ENCODE assay signal across 17 cellular contexts in genomic region chr14:92525318-92526095, GRCh38. TPM values are rescaled to one million over a fixed set of nuclear protein-coding genes. Genes with fewer than 3 reads are reported as not detected.
DNase-seq lines count a peak whose midpoint lies in the region; ATAC-seq and TF ChIP-seq lines count a peak whose summit lies in the region.
"Had no signal": no experiment of that assay in that cellular context is flagged by ENCODE, and none has a peak within 500 bp of the region (broad histone marks: within the 10 kb centered on the region; RNA-seq: fewer than 3 reads in every experiment).

No MANE protein-coding gene starts in this region.

- no peak overlapping the region for H3K18ac ChIP-seq in trophoblast cell (ENCODE audit: low read length)

- POLR2A ChIA-PET in Caco-2 (lab: Charles Lee), result no interaction called here

- H3K79me2 ChIP-seq in trophoblast cell (ENCODE audit: control insufficient read depth, insufficient read depth, low read length, poor library complexity), result peaks cover 2% of the 10 kb centered on the region
- peaks cover 97% of the 10 kb centered on the region for H3K79me2 ChIP-seq in GM23248 (ENCODE audit: insufficient read depth)

- H3K9me2 ChIP-seq in GM23248 (ENCODE audit: insufficient read depth), result no peaks in the 10 kb centered on the region

- H2BK12ac ChIP-seq in trophoblast cell (ENCODE audit: low read length), result no peak overlapping the region

- H3K4me2 ChIP-seq in BLaER1, result peak overlapping the region; percentile 63
- no peak overlapping the region for H3K4me2 ChIP-seq in trophoblast cell (ENCODE audit: low read length)
- H3K4me2 ChIP-seq in GM23248 (ENCODE audit: unreplicated experiment), result no peak overlapping the region

- H3K4me3 ChIP-seq in BLaER1 (no peak overlapping the region), trophoblast cell (ENCODE audit: low read depth, low read length) (peak overlapping the region; percentile 25), Caco-2 (ENCODE audit: low read depth, low read length) (no peak overlapping the region), GM23248 (no peak overlapping the region)
- H3K4me3 ChIP-seq: Peyer's patch, psoas muscle, tibial artery had no signal

- H3K36me3 Mint-ChIP-seq in immature natural killer cell, result peaks cover 6 to 17% (median 16%) of the 10 kb centered on the region in 3 donors
- peaks cover 12% of the 10 kb centered on the region for H3K36me3 Mint-ChIP-seq in Caco-2 (ENCODE audit: insufficient read depth, unreplicated experiment)

- H4K20me1 ChIP-seq in BLaER1, result peaks cover 19% of the 10 kb centered on the region
- H4K20me1 ChIP-seq in GM23248 (ENCODE audit: insufficient read depth), result no peaks in the 10 kb centered on the region

- no peaks in the 10 kb centered on the region for H3F3A ChIP-seq in GM23248 (ENCODE audit: insufficient read depth)

- H2BK5ac ChIP-seq in trophoblast cell (ENCODE audit: low read depth, low read length, poor library complexity), result no peak overlapping the region

- peaks cover 96 to 100% of the 10 kb centered on the region in 2 donors for H3K4me1 Mint-ChIP-seq in immature natural killer cell
- no peaks in the 10 kb centered on the region for H3K4me1 Mint-ChIP-seq in Caco-2 (ENCODE audit: low read depth, unreplicated experiment)
- H3K4me1 Mint-ChIP-seq: nephron had no signal

- peak overlapping the region; percentile 58 for H4K12ac ChIP-seq in trophoblast cell (ENCODE audit: low read depth, low read length)

- CTCF ChIA-PET in Caco-2 (lab: Charles Lee), result no interaction called here

- H3K4me1 ChIP-seq in BLaER1 (peaks cover 29% of the 10 kb centered on the region), trophoblast cell (ENCODE audit: control insufficient read depth in 1 of 2, insufficient read depth in 2 of 2, low read length in 2 of 2) (no peaks in the 10 kb centered on the region), Caco-2 (no peaks in the 10 kb centered on the region), GM23248 (ENCODE audit: insufficient read depth) (no peaks in the 10 kb centered on the region)
- H3K4me1 ChIP-seq: psoas muscle had no signal

- H3K27me3 Mint-ChIP-seq in immature natural killer cell (ENCODE audit: low read depth in 3 of 3) (peaks cover 3 to 22% (median 8%) of the 10 kb centered on the region in 3 donors), Caco-2 (ENCODE audit: insufficient read depth, unreplicated experiment) (no peaks in the 10 kb centered on the region)
- H3K27me3 Mint-ChIP-seq: activated CD4-positive, alpha-beta T cell treated with anti-CD3 and anti-CD28 coated beads, Interleukin-2, amount 10 ng/mL, durations not matched to agents 7 days and 5 days had no signal

- no peaks in the 10 kb centered on the region for H3K79me1 ChIP-seq in trophoblast cell (ENCODE audit: low read length)

- H4K8ac ChIP-seq in trophoblast cell (ENCODE audit: low read depth, low read length), result no peak overlapping the region

- no CpG with 5 or more reads among the region's 12 CpGs for WGBS in trophoblast cell (ENCODE audit: extremely low coverage, insufficient coverage, insufficient read length)
- 92 to 94% methylated on average over 10 to 12 of the region's 12 CpGs for WGBS in GM23248 (ENCODE audit: low coverage in 1 of 2, low lambda C conversion rate in 2 of 2, missing lambda C conversion rate in 2 of 2), 2 experiments

- intact Hi-C loops in Caco-2 (cut with micrococcal nuclease; ENCODE audit: unreplicated experiment), result no loop called here

- no peak overlapping the region for H3K23ac ChIP-seq in trophoblast cell (ENCODE audit: low read length)

- H3K4ac ChIP-seq in trophoblast cell (ENCODE audit: low read depth, low read length), result peak overlapping the region; percentile 51

- H2AFZ ChIP-seq in trophoblast cell (ENCODE audit: insufficient read depth, low read length, poor library complexity) (no peak overlapping the region), GM23248 (no peak overlapping the region)

- H3K9me3 ChIP-seq in BLaER1, result no peaks in the 10 kb centered on the region
- H3K9me3 ChIP-seq in KOPT-K1 (ENCODE audit: insufficient read depth, low read length, poor library complexity, severe bottlenecking), result no peaks in the 10 kb centered on the region
- peaks cover 1% of the 10 kb centered on the region for H3K9me3 ChIP-seq in trophoblast cell (ENCODE audit: insufficient read depth, low read depth, low read length)
- no peaks in the 10 kb centered on the region for H3K9me3 ChIP-seq in Caco-2
- H3K9me3 ChIP-seq in GM23248 (ENCODE audit: low read depth), result no peaks in the 10 kb centered on the region
- H3K9me3 ChIP-seq: Peyer's patch, psoas muscle, tibial artery had no signal

- H2AK5ac ChIP-seq in trophoblast cell (ENCODE audit: low read length), result no peak overlapping the region

- in situ Hi-C loops in GM23248 (cut with MboI), result no loop called here

- H3K9ac ChIP-seq in BLaER1 (no peak overlapping the region), trophoblast cell (ENCODE audit: low read length) (no peak overlapping the region), GM23248 (no peak overlapping the region)

- H3K27ac Mint-ChIP-seq in immature natural killer cell, result peak overlapping the region; percentile 92 to 100 (median 98)
- H3K27ac Mint-ChIP-seq in Caco-2 (ENCODE audit: unreplicated experiment), result no peak overlapping the region
- H3K27ac Mint-ChIP-seq: nephron had no signal

- H3K9me3 Mint-ChIP-seq in immature natural killer cell (peaks cover 0 to 3% (median 0%) of the 10 kb centered on the region in 6 donors), Caco-2 (ENCODE audit: unreplicated experiment) (peaks cover 10% of the 10 kb centered on the region)
- H3K9me3 Mint-ChIP-seq: activated CD4-positive, alpha-beta T cell treated with anti-CD3 and anti-CD28 coated beads, Interleukin-2, amount 10 ng/mL, durations not matched to agents 7 days and 5 days; nephron had no signal

- peak overlapping the region; percentile 43 to 74 (median 64) for H3K4me3 Mint-ChIP-seq in immature natural killer cell
- no peak overlapping the region for H3K4me3 Mint-ChIP-seq in Caco-2 (ENCODE audit: unreplicated experiment)
- H3K4me3 Mint-ChIP-seq: activated CD4-positive, alpha-beta T cell treated with anti-CD3 and anti-CD28 coated beads, Interleukin-2, amount 10 ng/mL, durations not matched to agents 7 days and 5 days; nephron had no signal

- TF ChIP-seq CTCF in Caco-2 (IDR thresholded peaks at IDR 0.05; ENCODE audit: insufficient read depth in 1 of 2, low read depth in 1 of 2, low read length in 1 of 2, severe bottlenecking in 1 of 2, unreplicated experiment in 1 of 2), result no peak

- H3K27ac ChIP-seq in BLaER1, result no peak overlapping the region; the same call in 1 of the 2 replicates
- H3K27ac ChIP-seq in KOPT-K1 (ENCODE audit: low read depth, low read length, poor library complexity, severe bottlenecking), result peak overlapping the region; percentile 81
- H3K27ac ChIP-seq in trophoblast cell (ENCODE audit: low read depth, low read length), result no peak overlapping the region
- no peak overlapping the region for H3K27ac ChIP-seq in GM23248
- H3K27ac ChIP-seq: psoas muscle, tibial artery had no signal

- no peak overlapping the region for H4K91ac ChIP-seq in trophoblast cell (ENCODE audit: low read depth, low read length)

- H2BK120ac ChIP-seq in trophoblast cell (ENCODE audit: insufficient read depth, low read length, poor library complexity), result no peak overlapping the region

- BruUV-seq in Caco-2 (replicated peaks; lab: Mats Ljungman, UMichigan), result no TSS peak

- H3K27me3 ChIP-seq in BLaER1 (no peaks in the 10 kb centered on the region), trophoblast cell (ENCODE audit: insufficient read depth, low read length) (no peaks in the 10 kb centered on the region), Caco-2 (replicated peaks; ENCODE audit: control insufficient read depth, insufficient read depth, low read length) (no peaks in the 10 kb centered on the region), GM23248 (replicated peaks; ENCODE audit: insufficient read depth) (no peaks in the 10 kb centered on the region)
- H3K27me3 ChIP-seq: Peyer's patch, tibial artery had no signal

- H3K14ac ChIP-seq in trophoblast cell (ENCODE audit: low read length), result peak overlapping the region; percentile 31

- DNase-seq in immature natural killer cell (no peak), trophoblast cell (no peak), Caco-2 (no peak), GM23248 (no peak)
- DNase-seq in activated CD4-positive, alpha-beta T cell treated with anti-CD3 and anti-CD28 coated beads, Interleukin-2, amount 50 U/mL, for 4 hours, result no peak
- DNase-seq: activated CD4-positive, alpha-beta T cell treated with anti-CD3 and anti-CD28 coated beads, Interleukin-2, amount 10 ng/mL, durations not matched to agents 7 days and 5 days; DND-41; erythroblast; NCI-H1436; psoas muscle; stimulated activated CD4-positive, alpha-beta T cell treated with anti-CD3 and anti-CD28 coated beads, Interleukin-12 subunit alpha, Interleukin-12 subunit beta, amount 100 ng/mL, for 4 hours; tibial artery had no signal

- ATAC-seq in GM18511 (IDR thresholded peaks at IDR 0.05; ENCODE audit: unreplicated experiment), result no peak
- ATAC-seq: psoas muscle had no signal

- no peaks in the 10 kb centered on the region for H3K36me3 ChIP-seq in BLaER1
- H3K36me3 ChIP-seq in KOPT-K1 (ENCODE audit: insufficient read depth, low read length), result peaks cover 7% of the 10 kb centered on the region; the same call in 1 of the 2 replicates
- no peaks in the 10 kb centered on the region for H3K36me3 ChIP-seq in trophoblast cell (ENCODE audit: control insufficient read depth in 1 of 2, insufficient read depth in 2 of 2, low read length in 2 of 2)
- H3K36me3 ChIP-seq in Caco-2 (ENCODE audit: control insufficient read depth, insufficient read depth, low read length), result no peaks in the 10 kb centered on the region
- no peaks in the 10 kb centered on the region for H3K36me3 ChIP-seq in GM23248 (ENCODE audit: low read depth)
- H3K36me3 ChIP-seq: Peyer's patch, tibial artery had no signal

RNA-seq across cellular contexts. Expression of gene RIN3, which starts 11.9 kb away (rescaled TPM):
- polyA plus RNA-seq in immature natural killer cell, result 100 to 1,000 TPM in 1 of 3 donors, 10 to 100 TPM in 2; 38.8 to 131 (median 60.1) TPM
- polyA plus RNA-seq in trophoblast cell (2013), result 34.8 and 36.0 TPM in 2 replicates
- total RNA-seq in Caco-2 (2022), result 18.4 and 20.7 TPM in 2 replicates
- 1.8 and 3.8 TPM in 2 replicates for total RNA-seq in GM23248 (2014; rRNA removed; shearing (Covaris generic))
- 7.0 and 7.7 TPM in 2 replicates for polyA plus RNA-seq in GM23248 (2016; fragmentation: Nextera tagmentation; extraction: Ambion mirVana)
